ENCODE assay signal across 26 cellular contexts in genomic region chr4:137274404-137274803, GRCh38.
DNase-seq lines count a peak whose midpoint lies in the region; ATAC-seq, FAIRE-seq and TF ChIP-seq lines count a peak whose summit lies in the region.
"Had no signal": no experiment of that assay in that cellular context is flagged by ENCODE, and none has a peak within 500 bp of the region (broad histone marks: within the 10 kb centered on the region; RNA-seq: fewer than 3 reads in every experiment).

No MANE protein-coding gene starts in this region.

- no peak for DNase-seq in D721Med (ENCODE audit: insufficient read length, low spot score)
- DNase-seq in RPMI7951 (ENCODE audit: low read depth), result peak; percentile 45
- DNase-seq in choroid plexus epithelial cell (ENCODE audit: low read depth), result peak; percentile 64
- peak; percentile 6 for DNase-seq in non-pigmented ciliary epithelial cell (ENCODE audit: low read depth)
- DNase-seq in NCI-H146 treated with DMSO at 0.1 percent for 48 hours (lab: John Stamatoyannopoulos, UW; ENCODE audit: unreplicated experiment), result no peak
- DNase-seq: activated CD4-positive, alpha-beta memory T cell treated with anti-CD3 and anti-CD28 coated beads for 36 hours; activated CD4-positive, CD25-positive, alpha-beta regulatory T cell; activated gamma-delta T cell; adrenal gland; C1 segment of cervical spinal cord; gastrocnemius medialis; MM.1S; NCI-H1417 treated with DMSO at 0.1 percent for 48 hours; NCI-H524; occipital lobe; retina; stimulated activated CD4-positive, alpha-beta T cell treated with anti-CD3 and anti-CD28 coated beads, Interleukin-15, amount 100 ng/mL, for 24 hours; T1000; upper lobe of right lung had no signal

- no peak overlapping the region for H3K4me3 ChIP-seq in choroid plexus epithelial cell (ENCODE audit: low read depth, low read length)
- H3K4me3 ChIP-seq: adrenal gland, gastrocnemius medialis, HAP-1, lung, upper lobe of right lung had no signal

- peak; percentile 63 for FAIRE-seq in D721Med (lab: Jason Lieb, UNC)
- FAIRE-seq: GM18507, keratinocyte had no signal

- ATAC-seq in HG02678 (IDR thresholded peaks at IDR 0.05; ENCODE audit: unreplicated experiment), result no peak
- no peak for ATAC-seq in GM21786 (IDR thresholded peaks at IDR 0.05; ENCODE audit: unreplicated experiment)
- no peak for ATAC-seq in HG02870 (IDR thresholded peaks at IDR 0.05; ENCODE audit: unreplicated experiment)
- ATAC-seq: gastrocnemius medialis, upper lobe of right lung had no signal

- no peak for TF ChIP-seq CTCF in D721Med (IDR thresholded peaks at IDR 0.05; ENCODE audit: insufficient read depth, missing control alignments)
- no peak for TF ChIP-seq CTCF in choroid plexus epithelial cell (conservative IDR thresholded peaks at IDR 0.05; ENCODE audit: low read depth, low read length)

Comparison
In these comparisons a context has a peak if more than half of its experiments do, and no peak if none do; other contexts are left out.
1. DNase-seq: peak in RPMI7951 (single experiment), choroid plexus epithelial cell (single experiment) and non-pigmented ciliary epithelial cell (single experiment); none in D721Med (single experiment) and NCI-H146 treated with DMSO at 0.1 percent for 48 hours (single experiment).